Comparison of ENCODE assay signal across 8 cellular contexts in the genomic region with DNA sequence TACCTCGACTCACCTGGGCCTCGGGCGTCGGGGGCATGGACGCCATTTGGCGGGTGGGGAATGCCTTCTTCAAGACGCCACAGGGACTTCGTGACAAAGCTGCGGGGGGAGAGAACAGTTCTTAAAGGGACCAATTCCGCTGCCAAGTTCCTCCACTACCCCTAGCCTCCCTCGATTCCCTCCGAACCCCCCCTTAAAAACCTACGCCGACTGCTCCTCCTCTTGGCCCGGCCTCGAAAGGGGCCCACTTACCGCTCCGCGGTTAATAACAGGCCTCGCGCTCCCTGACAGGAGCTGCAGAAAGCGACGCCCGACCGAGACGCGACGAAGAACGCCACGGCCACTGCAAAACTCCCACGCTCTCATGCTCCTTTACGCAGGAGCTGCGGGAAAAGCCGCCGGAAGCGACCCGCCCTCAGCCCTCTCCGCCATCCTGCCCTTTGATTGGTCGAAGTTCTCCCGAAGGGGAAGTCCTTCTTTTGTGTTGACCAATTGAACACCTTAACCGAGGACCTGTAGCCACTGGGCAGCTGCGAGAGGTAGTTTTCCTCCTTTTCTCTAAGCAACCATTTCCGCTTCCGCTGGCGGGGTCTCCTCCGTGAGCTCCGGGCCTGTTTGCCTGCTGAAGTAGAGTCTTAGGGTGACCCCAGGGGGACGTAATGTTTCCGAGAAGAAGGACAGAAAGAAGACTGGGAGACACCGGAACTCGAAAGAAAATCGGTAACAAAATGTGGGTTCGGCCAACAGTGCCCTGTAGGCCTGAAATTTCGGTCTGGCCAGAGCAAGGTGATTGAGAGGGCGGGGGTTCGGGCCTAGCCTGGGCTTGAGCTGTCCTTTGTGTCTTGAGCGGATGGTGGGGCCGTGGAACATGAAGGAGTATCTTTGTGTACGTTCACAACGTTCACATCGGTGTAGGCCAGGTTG. TPM values are rescaled to one million over a fixed set of nuclear protein-coding genes. Genes with fewer than 3 reads are reported as not detected.
DNase-seq lines count a peak whose midpoint lies in the region; ATAC-seq and TF ChIP-seq lines count a peak whose summit lies in the region.

Gene NAA60 (plus strand): TSS at position 573 of the 924 bp plus-strand sequence. CDS start 32,548 bp downstream, outside the sequence.
A gene with protein sequence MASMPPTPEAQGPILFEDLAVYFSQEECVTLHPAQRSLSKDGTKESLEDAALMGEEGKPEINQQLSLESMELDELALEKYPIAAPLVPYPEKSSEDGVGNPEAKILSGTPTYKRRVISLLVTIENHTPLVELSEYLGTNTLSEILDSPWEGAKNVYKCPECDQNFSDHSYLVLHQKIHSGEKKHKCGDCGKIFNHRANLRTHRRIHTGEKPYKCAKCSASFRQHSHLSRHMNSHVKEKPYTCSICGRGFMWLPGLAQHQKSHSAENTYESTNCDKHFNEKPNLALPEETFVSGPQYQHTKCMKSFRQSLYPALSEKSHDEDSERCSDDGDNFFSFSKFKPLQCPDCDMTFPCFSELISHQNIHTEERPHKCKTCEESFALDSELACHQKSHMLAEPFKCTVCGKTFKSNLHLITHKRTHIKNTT (minus strand): TSS at position 397 of the 924 bp plus-strand sequence. CDS start 351 bp downstream, at position 46.

- intact Hi-C loops in ascending aorta (cut with DNase I) (loop anchor here (1.0 to 5.0 kb wide), 3 partner anchors 15 to 161 kb away; partner anchors contain the start of genes ZNF174, ZNF263 and ZSCAN32), right cardiac atrium (cut with DNase I) (no loop called here), psoas muscle (cut with DNase I) (no loop called here), vagina (cut with DNase I) (no loop called here)

- CTCF ChIA-PET in HEK293T (lab: Yijun Ruan, JAX), result no interaction called here

- TF ChIP-seq POLR2A in vagina (IDR thresholded peaks at IDR 0.05), result no peak

- H3K9me3 ChIP-seq in T-helper 17 cell (ENCODE audit: control insufficient read depth, low read length, poor library complexity, severe bottlenecking), result no peaks in the 10 kb centered on the region
- peaks cover 0 to 6% of the 10 kb centered on the region in 2 donors for H3K9me3 ChIP-seq in ascending aorta
- H3K9me3 ChIP-seq in right cardiac atrium (ENCODE audit: control insufficient read depth, low read length), result no peaks in the 10 kb centered on the region
- no peaks in the 10 kb centered on the region for H3K9me3 ChIP-seq in psoas muscle
- H3K9me3 ChIP-seq in vagina, result peaks cover 5% of the 10 kb centered on the region

- peak within 1 kb of the TSS; percentile 89 for H3K4me3 Mint-ChIP-seq in T-helper 17 cell

- ATAC-seq in T-helper 17 cell (peak; percentile 96), right cardiac atrium (peak; percentile 98 to 99), psoas muscle (peak; percentile 99 to 100 (median 100))

- peak within 1 kb of the TSS; percentile 53 to 83 for H3K4me3 ChIP-seq in ascending aorta
- peak within 1 kb of the TSS; percentile 63 for H3K4me3 ChIP-seq in right cardiac atrium (ENCODE audit: low read length)
- H3K4me3 ChIP-seq in psoas muscle, result peak within 1 kb of the TSS; percentile 73
- peak within 1 kb of the TSS; percentile 52 to 59 for H3K4me3 ChIP-seq in vagina

- H3K27ac ChIP-seq in ascending aorta (peak within 1 kb of the TSS; percentile 75 to 79), right cardiac atrium (ENCODE audit: low read length) (peak within 1 kb of the TSS; percentile 76), psoas muscle (peak within 1 kb of the TSS; percentile 74), vagina (no peak within 1 kb of the TSS)

- H3K27ac Mint-ChIP-seq in T-helper 17 cell, result peak within 1 kb of the TSS; percentile 91

- peaks cover 9% of the 10 kb centered on the region for H3K4me1 Mint-ChIP-seq in T-helper 17 cell

- peak; percentile 87 for DNase-seq in GF-D8 (lab: John Stamatoyannopoulos, UW)
- peak; percentile 71 for DNase-seq in HEK293T (ENCODE audit: extremely low spot score)
- DNase-seq in NCI-H1092 treated with DMSO at 0.1 percent for 48 hours (lab: John Stamatoyannopoulos, UW), result peak; percentile 78
- peak; percentile 57 to 71 (median 60) for DNase-seq in T-helper 17 cell
- DNase-seq in ascending aorta (ENCODE audit: low spot score in 2 of 2), result peak; percentile 38 to 90
- peak; percentile 82 to 89 (median 86) for DNase-seq in right cardiac atrium
- DNase-seq in psoas muscle, result peak; percentile 75 to 88
- no peak for DNase-seq in vagina (ENCODE audit: extremely low spot score in 2 of 2)

- H3K36me3 Mint-ChIP-seq in T-helper 17 cell (ENCODE audit: low read depth), result no peaks in the 10 kb centered on the region

- WGBS in right cardiac atrium, result 40% methylated on average over 61 of the region's 61 CpGs
- WGBS in psoas muscle, 3 donors, result 36 to 43% (median 42%) methylated on average over 59 to 61 of the region's 61 CpGs

- H3K36me3 ChIP-seq in ascending aorta (peaks cover 5 to 18% of the 10 kb centered on the region in 2 donors), psoas muscle (ENCODE audit: insufficient read depth in 1 of 2, low read depth in 1 of 2) (peaks cover 0 to 25% of the 10 kb centered on the region in 2 donors), vagina (peaks cover 0 to 24% of the 10 kb centered on the region in 2 donors)

- no peaks in the 10 kb centered on the region for H3K27me3 Mint-ChIP-seq in T-helper 17 cell

- POLR2A ChIA-PET in HEK293T (lab: Yijun Ruan, JAX), result interaction anchor here (0.5 to 1.6 kb wide), 9 partner anchors 10 to 344 kb away, joined by 3 to 8 read pairs (median 3); partner anchors contain the start of genes ZNF174, ZNF263, ZSCAN10 and ZSCAN32

- TF ChIP-seq CTCF in ascending aorta (IDR thresholded peaks at IDR 0.05) (no peak), psoas muscle (IDR thresholded peaks at IDR 0.05) (no peak), vagina (IDR thresholded peaks at IDR 0.05) (no peak)

- H3K4me1 ChIP-seq in ascending aorta, result no peaks in the 10 kb centered on the region
- H3K4me1 ChIP-seq in right cardiac atrium (ENCODE audit: control insufficient read depth, insufficient read depth, low read length), result no peaks in the 10 kb centered on the region
- peaks cover 7% of the 10 kb centered on the region for H3K4me1 ChIP-seq in psoas muscle
- H3K4me1 ChIP-seq in vagina, result peaks cover 7% of the 10 kb centered on the region

- no peaks in the 10 kb centered on the region for H3K27me3 ChIP-seq in ascending aorta
- H3K27me3 ChIP-seq in right cardiac atrium (ENCODE audit: control insufficient read depth, insufficient read depth), result no peaks in the 10 kb centered on the region
- H3K27me3 ChIP-seq in psoas muscle (ENCODE audit: insufficient read depth in 3 of 3, low read length in 2 of 3), result no peaks in the 10 kb centered on the region
- no peaks in the 10 kb centered on the region for H3K27me3 ChIP-seq in vagina

TF ChIP-seq in HEK293T, 16 proteins besides CTCF, POLR2A, EP300 and RAD21:
- TF ChIP-seq FOXK2 (IDR thresholded peaks at IDR 0.05), result no peak
- peak; percentile 69 for TF ChIP-seq L3MBTL2 (conservative IDR thresholded peaks at IDR 0.05)
TF ChIP-seq in HEK293T: peak in this region for 1.

RNA-seq across cellular contexts. Expression of gene NAA60, which starts in this region (rescaled TPM):
- total RNA-seq in T-helper 17 cell (10 to 100 TPM; 34.8 to 44.5 TPM), ascending aorta (74.6 TPM), right cardiac atrium (10 to 100 TPM; 40.7 to 51.5 (median 46.0) TPM), psoas muscle (10 to 100 TPM; 17.9 to 20.1 (median 19.0) TPM), vagina (58.4 TPM)
- polyA plus RNA-seq in right cardiac atrium (50.9 TPM), psoas muscle (10 to 100 TPM; 20.9 to 29.3 (median 23.4) TPM)

RNA-seq across cellular contexts. Expression of the second gene that starts in this region (rescaled TPM):
- total RNA-seq in T-helper 17 cell (1 to 10 TPM; 3.0 to 3.2 TPM), ascending aorta (0.21 TPM), right cardiac atrium (1 to 10 TPM; 2.0 to 3.5 (median 2.2) TPM), psoas muscle (1 to 10 TPM in 3 of 4 donors, under 1 TPM in 1; 0.79 to 1.3 (median 1.2) TPM), vagina (2.0 TPM)
- polyA plus RNA-seq in right cardiac atrium (0.88 TPM), psoas muscle (1 to 10 TPM in 1 of 3 donors, under 1 TPM in 2; 0.63 to 1.7 (median 0.98) TPM)

Comparison
In these comparisons a context has a peak if more than half of its experiments do, and no peak if none do; other contexts are left out.
1. DNase-seq: peak in GF-D8 (single experiment), HEK293T (single experiment), NCI-H1092 treated with DMSO at 0.1 percent for 48 hours (single experiment), T-helper 17 cell (3 of 3), ascending aorta (2 of 2), right cardiac atrium (3 of 3) and psoas muscle (2 of 2); none in vagina (0 of 2).
2. Peak in every context shown above with its lines, with median percentiles within 50 percentile points of each other: ATAC-seq and H3K4me3 ChIP-seq.